Comparison of ENCODE assay signal across 8 cellular contexts in the genomic region with DNA sequence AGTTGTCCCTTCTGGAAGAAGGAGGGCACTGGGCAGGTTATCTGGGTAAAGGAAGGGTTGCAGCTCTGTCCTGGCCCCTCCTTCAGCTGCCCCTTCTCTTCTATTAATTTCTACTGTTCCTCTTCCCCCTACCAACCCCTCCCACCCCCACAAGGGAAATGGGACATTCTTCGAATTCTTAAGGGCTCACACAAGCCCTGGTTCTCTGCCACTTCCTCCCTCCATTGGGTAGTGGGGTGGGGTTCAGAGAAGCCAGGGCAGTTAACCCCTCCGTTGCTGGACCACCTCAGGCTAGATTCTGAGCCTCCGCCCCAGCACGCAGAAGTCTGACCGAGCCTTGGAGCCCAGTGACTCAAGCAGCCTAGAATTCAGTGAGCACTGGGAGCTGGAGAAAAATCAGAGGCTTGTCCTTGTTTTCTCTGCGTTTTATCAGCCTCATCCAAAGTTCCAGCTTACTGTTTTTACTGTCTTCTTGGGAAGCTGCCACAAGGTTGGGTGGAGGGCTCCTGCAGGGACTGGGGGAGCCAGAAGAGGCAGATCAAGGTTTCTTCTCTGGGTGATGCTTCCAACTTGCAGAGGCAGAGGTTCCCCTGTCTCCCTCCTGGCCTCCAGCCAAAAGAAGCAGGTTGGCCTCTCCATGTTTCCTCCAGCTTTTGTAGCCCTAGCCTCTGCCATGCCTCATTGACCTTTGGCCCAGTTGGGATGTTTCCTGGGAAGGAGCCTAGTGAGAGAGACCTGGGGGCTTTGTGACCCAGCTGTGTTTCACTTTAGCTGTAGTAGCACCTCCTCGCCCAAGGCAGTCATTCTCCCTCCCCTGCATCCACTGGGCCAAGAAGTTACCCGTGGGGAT. TPM values are rescaled to one million over a fixed set of nuclear protein-coding genes. Genes with fewer than 3 reads are reported as not detected.
A peak's percentile ranks its signal among the peaks of the same experiment; 100 is the strongest.
DNase-seq lines count a peak whose midpoint lies in the region; ATAC-seq and TF ChIP-seq lines count a peak whose summit lies in the region.

No MANE protein-coding gene starts in this region.

- peak overlapping the region; percentile 66 for H3K4me3 Mint-ChIP-seq in CD8-positive, alpha-beta T cell

- intact Hi-C loops in CD8-positive, alpha-beta T cell (cut with DNase I, micrococcal nuclease) = loop anchor here in 1 of 2 experiments (10.0 kb wide), 1 partner anchor 215 kb away; no protein-coding TSS in a partner anchor

- peak overlapping the region; percentile 34 for H3K27ac ChIP-seq in CD8-positive, alpha-beta T cell (ENCODE audit: low read depth, low read length)
- peak overlapping the region; percentile 64 to 70 for H3K27ac ChIP-seq in thoracic aorta

- peaks cover 89% of the 10 kb centered on the region for H3K4me1 Mint-ChIP-seq in CD8-positive, alpha-beta T cell (ENCODE audit: low read depth)

- TF ChIP-seq CTCF in CD8-positive, alpha-beta T cell (IDR thresholded peaks at IDR 0.05) = no peak
- TF ChIP-seq CTCF in Loucy (conservative IDR thresholded peaks at IDR 0.05; ENCODE audit: low read length) (no peak), thoracic aorta (IDR thresholded peaks at IDR 0.05) (no peak)

- H3K79me2 ChIP-seq in Loucy (ENCODE audit: insufficient read depth, low read length) = peaks cover 96% of the 10 kb centered on the region

- in situ Hi-C loops in T47D (cut with HindIII; ENCODE audit: low pct_unique_long_range_greater_than_20kb, low sequenced_read_pairs) = no loop called here

- ATAC-seq in CD8-positive, alpha-beta T cell = peak; percentile 48
- no peak for ATAC-seq in thoracic aorta (ENCODE audit: insufficient number of reproducible peaks, low FRiP score, low read depth)
- ATAC-seq in GM19023 (IDR thresholded peaks at IDR 0.05; ENCODE audit: unreplicated experiment) = no peak
- ATAC-seq in HG02884 (IDR thresholded peaks at IDR 0.05; ENCODE audit: unreplicated experiment) = no peak

- no peaks in the 10 kb centered on the region for H3K9me2 ChIP-seq in Loucy (replicated peaks; ENCODE audit: low read depth, low read length)

- H4K20me1 ChIP-seq in Loucy (ENCODE audit: insufficient read depth, low read length, poor library complexity, severe bottlenecking) = peaks cover 78% of the 10 kb centered on the region

- H3K4me1 ChIP-seq in CD8-positive, alpha-beta T cell (ENCODE audit: insufficient read depth, low read length) = peaks cover 89% of the 10 kb centered on the region
- peaks cover 61% of the 10 kb centered on the region for H3K4me1 ChIP-seq in Loucy (ENCODE audit: insufficient read depth, low read length, poor library complexity, severe bottlenecking)
- peaks cover 71 to 98% of the 10 kb centered on the region in 2 donors for H3K4me1 ChIP-seq in thoracic aorta (ENCODE audit: control insufficient read depth in 1 of 2, low read depth in 2 of 2)

- peak overlapping the region; percentile 88 for H3K27ac Mint-ChIP-seq in CD8-positive, alpha-beta T cell

- peak overlapping the region; percentile 43 for H3K4me2 ChIP-seq in Loucy (ENCODE audit: low read depth, low read length, poor library complexity, severe bottlenecking)

- POLR2A ChIA-PET in CD8-positive, alpha-beta T cell (lab: Charles Lee) = interaction anchor here (1.4 to 2.9 kb wide), 3 partner anchors 10 to 17 kb away, joined by 3 to 10 read pairs (median 10); a partner anchor contains a TSS

- H2AFZ ChIP-seq in Loucy (ENCODE audit: low read length) = no peak overlapping the region

- peak overlapping the region; percentile 53 for H3K9ac ChIP-seq in Loucy (ENCODE audit: low read depth, low read length, poor library complexity, severe bottlenecking)

- H3K9me3 Mint-ChIP-seq in CD8-positive, alpha-beta T cell = no peaks in the 10 kb centered on the region

- H3K4me3 ChIP-seq in CD8-positive, alpha-beta T cell (ENCODE audit: low read depth, low read length) = peak overlapping the region; percentile 46
- H3K4me3 ChIP-seq in Loucy (ENCODE audit: low read length, poor library complexity, severe bottlenecking) (peak overlapping the region; percentile 22), thoracic aorta (peak overlapping the region; percentile 49)

- peaks cover 62% of the 10 kb centered on the region for H3K36me3 Mint-ChIP-seq in CD8-positive, alpha-beta T cell

- no peaks in the 10 kb centered on the region for H3K27me3 Mint-ChIP-seq in CD8-positive, alpha-beta T cell (ENCODE audit: low read depth)

- no peaks in the 10 kb centered on the region; the same call in 1 of the 2 replicates for H3F3A ChIP-seq in Loucy (ENCODE audit: low read depth)

- CTCF ChIA-PET in CD8-positive, alpha-beta T cell (lab: Charles Lee) = interaction anchor here (0.5 to 2.5 kb wide), 6 partner anchors 9 to 104 kb away, joined by 3 to 6 read pairs (median 4); a partner anchor contains a TSS

- H3K36me3 ChIP-seq in CD8-positive, alpha-beta T cell (ENCODE audit: insufficient read depth, low read length) = peaks cover 17% of the 10 kb centered on the region
- H3K36me3 ChIP-seq in Loucy (ENCODE audit: insufficient read depth, low read length) (peaks cover 68% of the 10 kb centered on the region), thoracic aorta (peaks cover 19% of the 10 kb centered on the region)

- DNase-seq in CD8-positive, alpha-beta T cell = peak in 1 of 7 experiments; percentile 29
- DNase-seq in T47D (ENCODE audit: low read depth in 1 of 2, low spot score in 1 of 2) (peak; percentile 72 to 85), kidney glomerular epithelial cell (lab: John Stamatoyannopoulos, UW) (peak; percentile 73), thoracic aorta (ENCODE audit: low spot score) (no peak), ureter (ENCODE audit: low spot score) (no peak)

- no peaks in the 10 kb centered on the region for H3K27me3 ChIP-seq in CD8-positive, alpha-beta T cell (ENCODE audit: insufficient read depth, low read length)
- H3K27me3 ChIP-seq in Loucy (ENCODE audit: insufficient read depth, low read length, poor library complexity, severe bottlenecking) (no peaks in the 10 kb centered on the region), thoracic aorta (replicated peaks; ENCODE audit: insufficient read depth) (no peaks in the 10 kb centered on the region)

- H3K9me3 ChIP-seq in CD8-positive, alpha-beta T cell (ENCODE audit: low read length) = no peaks in the 10 kb centered on the region
- H3K9me3 ChIP-seq in Loucy (ENCODE audit: insufficient read depth, low read depth, low read length) (no peaks in the 10 kb centered on the region), thoracic aorta (no peaks in the 10 kb centered on the region)

RNA-seq across cellular contexts. Expression of a gene that starts 10.2 kb away (rescaled TPM):
- total RNA-seq in CD8-positive, alpha-beta T cell = 10 to 100 TPM; 51.6 to 57.1 TPM
- total RNA-seq in thoracic aorta (100 to 1,000 TPM in 1 of 2 donors, 10 to 100 TPM in 1; 87.2 to 219 TPM), ureter (126 TPM)

RNA-seq across cellular contexts. Expression of a gene that starts 26.6 kb away (rescaled TPM):
- 1,000 to 10,000 TPM; 2,036 to 2,052 TPM for total RNA-seq in CD8-positive, alpha-beta T cell
- total RNA-seq in thoracic aorta = 100 to 1,000 TPM; 870 to 981 TPM
- total RNA-seq in ureter = 1,659 TPM

RNA-seq across cellular contexts. Expression of a gene that starts 55.0 kb away (rescaled TPM):
- 10 to 100 TPM; 80.3 to 87.5 TPM for total RNA-seq in CD8-positive, alpha-beta T cell
- total RNA-seq in thoracic aorta (10 to 100 TPM; 28.0 to 29.1 TPM), ureter (29.0 TPM)

Comparison
In these comparisons a context has a peak if more than half of its experiments do, and no peak if none do; other contexts are left out.
1. DNase-seq: peak in T47D (2 of 2) and kidney glomerular epithelial cell (single experiment); none in thoracic aorta (single experiment) and ureter (single experiment).
2. Peak in every context shown above with its lines, with median percentiles within 50 percentile points of each other: H3K4me3 ChIP-seq.